ENCODE assay signal across 22 cellular contexts in the genomic region with DNA sequence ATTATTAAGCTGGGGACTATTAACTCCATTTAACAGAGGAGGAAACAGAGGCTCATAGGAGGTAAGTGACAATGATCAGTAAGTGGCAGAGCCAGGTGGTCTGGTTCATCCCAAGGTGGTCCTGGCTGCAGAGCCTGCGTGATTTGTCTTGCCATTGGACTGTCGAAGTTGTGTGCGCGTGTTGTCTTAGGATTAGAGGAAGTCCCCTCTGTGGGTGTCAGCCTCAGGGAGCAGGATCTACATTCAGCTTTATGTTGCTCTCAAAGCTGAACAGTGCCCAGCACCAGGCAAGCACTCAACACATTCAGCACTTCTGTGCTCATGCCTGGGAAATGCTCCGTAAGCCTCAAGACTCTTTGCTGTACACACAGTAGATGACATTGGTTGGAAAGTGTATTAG.
"Had no signal": no experiment of that assay in that cellular context is flagged by ENCODE, and none has a peak within 500 bp of the region (broad histone marks: within the 10 kb centered on the region; RNA-seq: fewer than 3 reads in every experiment).

No MANE protein-coding gene starts in this region.

- H3K4me3 ChIP-seq: ascending aorta, body of pancreas, cardiac muscle cell had no signal

- H3K4me3 Mint-ChIP-seq: activated CD8-positive, alpha-beta memory T cell treated with anti-CD3 and anti-CD28 coated beads, Interleukin-2, amount 10 ng/mL, durations not matched to agents 7 days and 5 days; activated naive CD4-positive, alpha-beta T cell treated with anti-CD3 and anti-CD28 coated beads, Interleukin-2, amount 50 U/mL, for 24 hours; activated T-cell treated with anti-CD3 and anti-CD28 coated beads, Interleukin-2, amount 50 U/mL, for 24 hours; activated T-helper 1 cell treated with anti-CD3 and anti-CD28 coated beads, Interleukin-12 subunit alpha, Interleukin-12 subunit beta, Interleukin-2, Interleukin-4 antibody, amounts not matched to agents 30 ng/mL and 10 ng/mL and 1 ng/mL, durations not matched to agents 14 hours and 24 hours and 36 hours; T-helper 1 cell treated with Interleukin-12 subunit alpha and Interleukin-12 subunit beta and Interleukin-4 antibody, amounts not matched to agents 30 μg/mL and 1 μg/mL, for 36 hours had no signal

- H3K27me3 ChIP-seq: ascending aorta, body of pancreas, cardiac muscle cell had no signal

- H3K4me1 ChIP-seq: ascending aorta, body of pancreas had no signal

- H3K27me3 Mint-ChIP-seq: activated naive CD4-positive, alpha-beta T cell treated with anti-CD3 and anti-CD28 coated beads, Interleukin-2, amount 50 U/mL, for 24 hours had no signal

- H3K9me3 ChIP-seq: ascending aorta, body of pancreas had no signal

- H3K27ac ChIP-seq: ascending aorta, body of pancreas, cardiac muscle cell had no signal

- H3K27ac Mint-ChIP-seq: activated CD8-positive, alpha-beta memory T cell treated with anti-CD3 and anti-CD28 coated beads, Interleukin-2, amount 10 ng/mL, durations not matched to agents 7 days and 5 days; activated naive CD4-positive, alpha-beta T cell treated with anti-CD3 and anti-CD28 coated beads, Interleukin-2, amount 50 U/mL, for 24 hours; activated T-cell treated with anti-CD3 and anti-CD28 coated beads, Interleukin-2, amount 50 U/mL, for 24 hours; activated T-helper 1 cell treated with anti-CD3 and anti-CD28 coated beads, Interleukin-12 subunit alpha, Interleukin-12 subunit beta, Interleukin-2, Interleukin-4 antibody, amounts not matched to agents 30 ng/mL and 10 ng/mL and 1 ng/mL, durations not matched to agents 14 hours and 24 hours and 36 hours; T-helper 1 cell treated with Interleukin-12 subunit alpha and Interleukin-12 subunit beta and Interleukin-4 antibody, amounts not matched to agents 30 μg/mL and 1 μg/mL, for 36 hours had no signal

- H3K36me3 Mint-ChIP-seq: activated CD8-positive, alpha-beta memory T cell treated with anti-CD3 and anti-CD28 coated beads, Interleukin-2, amount 10 ng/mL, durations not matched to agents 7 days and 5 days; activated naive CD4-positive, alpha-beta T cell treated with anti-CD3 and anti-CD28 coated beads, Interleukin-2, amount 50 U/mL, for 24 hours had no signal

- H3K9me3 Mint-ChIP-seq: activated naive CD4-positive, alpha-beta T cell treated with anti-CD3 and anti-CD28 coated beads, Interleukin-2, amount 50 U/mL, for 24 hours; activated T-cell treated with anti-CD3 and anti-CD28 coated beads, Interleukin-2, amount 50 U/mL, for 24 hours; activated T-helper 1 cell treated with anti-CD3 and anti-CD28 coated beads, Interleukin-12 subunit alpha, Interleukin-12 subunit beta, Interleukin-2, Interleukin-4 antibody, amounts not matched to agents 30 ng/mL and 10 ng/mL and 1 ng/mL, durations not matched to agents 14 hours and 24 hours and 36 hours; T-helper 1 cell treated with Interleukin-12 subunit alpha and Interleukin-12 subunit beta and Interleukin-4 antibody, amounts not matched to agents 30 μg/mL and 1 μg/mL, for 36 hours had no signal

- H3K36me3 ChIP-seq: ascending aorta, cardiac muscle cell had no signal

- DNase-seq: activated CD4-positive, alpha-beta T cell treated with anti-CD3 and anti-CD28 coated beads for 48 hours; activated CD4-positive, alpha-beta T cell treated with anti-CD3 and anti-CD28 coated beads, Interleukin-2, amount 50 U/mL, for 4 hours; activated CD4-positive, CD25-positive, alpha-beta regulatory T cell treated with anti-CD3 and anti-CD28 coated beads, Interleukin-2, amount 50 U/mL, for 72 hours; activated CD8-positive, alpha-beta memory T cell treated with anti-CD3 and anti-CD28 coated beads, Interleukin-2, amount 10 ng/mL, durations not matched to agents 7 days and 5 days; activated effector memory CD4-positive, alpha-beta T cell treated with Interleukin-2 at 50 U/mL for 16 hours; activated naive CD4-positive, alpha-beta T cell; activated T-cell treated with anti-CD3 and anti-CD28 coated beads, Interleukin-2, amount 50 U/mL, for 24 hours; body of pancreas; Kasumi-1; KBM-7; NCI-H1092; NCI-H1417; NCI-H2171; NCI-H2227 treated with DMSO at 0.1 percent for 48 hours; NCI-H526; NCI-H82; SHP77 treated with DMSO at 0.1 percent for 48 hours had no signal

- H3K4me1 Mint-ChIP-seq: activated naive CD4-positive, alpha-beta T cell treated with anti-CD3 and anti-CD28 coated beads, Interleukin-2, amount 50 U/mL, for 24 hours had no signal
